Comparison of ENCODE assay signal across 17 cellular contexts in the genomic region with DNA sequence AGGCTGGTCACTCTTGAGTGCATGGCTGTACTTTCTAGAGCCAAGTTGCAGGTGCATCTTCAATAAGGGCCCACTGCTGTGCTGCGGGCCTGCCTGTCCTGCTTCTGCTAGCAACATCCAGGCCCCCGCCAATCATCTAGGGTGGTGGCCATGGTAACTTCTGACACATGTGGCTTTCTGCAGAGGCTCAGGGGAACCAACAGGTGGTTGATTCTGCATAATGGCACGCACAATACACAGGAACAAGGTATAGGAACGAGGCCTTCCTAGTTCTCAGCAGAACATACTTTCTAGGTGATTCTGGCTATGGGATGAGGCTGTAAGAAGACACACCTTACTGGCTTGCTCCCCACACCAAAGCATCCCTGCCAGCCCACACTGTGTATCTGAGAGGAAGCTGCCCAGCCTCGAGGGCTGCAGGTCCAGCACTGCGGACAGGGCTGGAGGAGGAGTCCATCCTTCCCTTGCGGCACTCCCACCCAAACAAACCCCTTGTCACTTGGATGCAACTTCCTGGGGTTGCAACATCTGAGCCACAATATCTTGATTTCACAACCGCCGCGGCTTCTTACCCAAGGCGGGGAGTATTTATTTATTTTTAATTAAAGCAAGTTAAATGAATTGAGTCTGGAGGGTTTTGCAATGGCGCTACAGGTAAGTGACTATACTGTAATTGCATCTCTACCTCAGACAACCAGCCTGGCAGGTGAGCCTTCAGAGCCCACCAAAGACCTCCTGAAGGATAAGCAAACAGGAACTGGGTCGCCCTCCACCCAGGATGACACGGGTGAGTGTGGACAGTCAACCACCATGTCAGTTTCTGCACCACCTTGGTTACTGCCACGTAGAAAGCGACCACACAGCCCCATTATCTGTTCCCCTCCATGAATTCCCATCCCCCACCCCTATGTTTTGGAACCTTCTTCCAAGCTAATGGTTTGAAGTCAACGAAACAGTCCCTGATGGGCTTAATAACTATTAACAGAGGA. TPM values are rescaled to one million over a fixed set of nuclear protein-coding genes. Genes with fewer than 3 reads are reported as not detected.
DNase-seq lines count a peak whose midpoint lies in the region; ATAC-seq, FAIRE-seq and TF ChIP-seq lines count a peak whose summit lies in the region.
"Had no signal": no experiment of that assay in that cellular context is flagged by ENCODE, and none has a peak within 500 bp of the region (broad histone marks: within the 10 kb centered on the region; RNA-seq: fewer than 3 reads in every experiment).

No MANE protein-coding gene starts in this region.

- no peak overlapping the region for H2BK5ac ChIP-seq in neuronal stem cell (ENCODE audit: low read length)

- H3K4me3 ChIP-seq in Jurkat, Clone E6-1 (ENCODE audit: low read length): no peak overlapping the region
- H3K4me3 ChIP-seq in heart right ventricle (no peak overlapping the region), neuronal stem cell (ENCODE audit: low read length in 2 of 2) (no peak overlapping the region)
- H3K4me3 ChIP-seq: esophagus squamous epithelium, sigmoid colon, suprapubic skin had no signal

- H3K23ac ChIP-seq in neuronal stem cell (ENCODE audit: low read depth, low read length, poor library complexity): no peak overlapping the region

- no peaks in the 10 kb centered on the region for H3K79me1 ChIP-seq in neuronal stem cell (ENCODE audit: low read depth, low read length)

- no peak overlapping the region for H2BK12ac ChIP-seq in neuronal stem cell (ENCODE audit: low read length)

- intact Hi-C loops in heart right ventricle (cut with DNase I): no loop called here
- intact Hi-C loops in posterior vena cava (cut with DNase I): no loop called here

- peak overlapping the region in 1 of 10 donors; percentile 72 for H3K27ac ChIP-seq in heart right ventricle
- no peak overlapping the region for H3K27ac ChIP-seq in neuronal stem cell (replicated peaks; ENCODE audit: low read length)
- H3K27ac ChIP-seq: esophagus squamous epithelium, sigmoid colon, suprapubic skin had no signal

- no peak overlapping the region for H2AFZ ChIP-seq in neuronal stem cell (ENCODE audit: low read length)

- no peak overlapping the region for H3K4me2 ChIP-seq in neuronal stem cell (ENCODE audit: insufficient read depth, low read length, poor library complexity, severe bottlenecking)

- H2AK5ac ChIP-seq in neuronal stem cell (ENCODE audit: low read depth, low read length): no peak overlapping the region

- H4K8ac ChIP-seq in neuronal stem cell (ENCODE audit: low read depth, low read length): no peak overlapping the region

- no peak overlapping the region for H3K14ac ChIP-seq in neuronal stem cell (ENCODE audit: low read length)

- no peak overlapping the region for H3K18ac ChIP-seq in neuronal stem cell (ENCODE audit: low read length)

- no peak overlapping the region for H3K9ac ChIP-seq in neuronal stem cell (ENCODE audit: low read depth, low read length, poor library complexity)

- no peak overlapping the region for H2BK15ac ChIP-seq in neuronal stem cell (ENCODE audit: low read length)

- FAIRE-seq in GM12892 (lab: Jason Lieb, UNC): no peak
- FAIRE-seq: GM18507, H54 had no signal

- H2BK120ac ChIP-seq in neuronal stem cell (ENCODE audit: low read depth, low read length): no peak overlapping the region

- H3K27me3 ChIP-seq in heart right ventricle: peaks cover 0 to under 1% (median 0%) of the 10 kb centered on the region in 7 donors
- H3K27me3 ChIP-seq in neuronal stem cell (ENCODE audit: control insufficient read depth in 3 of 3, insufficient read depth in 3 of 3, low read depth in 1 of 3, low read length in 3 of 3): peaks cover 0 to under 1% (median 0%) of the 10 kb centered on the region in 3 experiments
- H3K27me3 ChIP-seq: esophagus squamous epithelium, sigmoid colon, suprapubic skin had no signal

- peak; percentile 44 for DNase-seq in Jurkat, Clone E6-1 (ENCODE audit: low read depth, low spot score)
- peak; percentile 60 for DNase-seq in SKM-1 (lab: John Stamatoyannopoulos, UW; ENCODE audit: unreplicated experiment)
- DNase-seq in heart right ventricle: peak; percentile 30 to 31
- peak; percentile 87 for DNase-seq in posterior vena cava (ENCODE audit: low spot score)
- DNase-seq in GM12892 (ENCODE audit: insufficient read length): no peak
- no peak for DNase-seq in neuronal stem cell (ENCODE audit: low spot score)
- DNase-seq: activated CD4-positive, alpha-beta T cell treated with anti-CD3 and anti-CD28 coated beads, Interleukin-2, amount 50 U/mL, for 48 hours; activated naive CD4-positive, alpha-beta T cell treated with Interleukin-2 at 50 U/mL for 16 hours; CD4-positive, alpha-beta T cell; esophagus squamous epithelium; NCI-H1930; sigmoid colon had no signal

- ATAC-seq in heart right ventricle (peak in 6 of 8 donors; percentile 58 to 82 (median 76)), HG02588 (IDR thresholded peaks at IDR 0.05; ENCODE audit: unreplicated experiment) (no peak), HG03520 (IDR thresholded peaks at IDR 0.05; ENCODE audit: unreplicated experiment) (no peak)

- no peak for TF ChIP-seq POLR2A in GM12892 (IDR thresholded peaks at IDR 0.05; ENCODE audit: low read depth, low read length)

- 79 to 83% methylated on average over 17 of the region's 17 CpGs for WGBS in heart right ventricle, 2 donors
- WGBS in neuronal stem cell (ENCODE audit: extremely low coverage in 2 of 2, insufficient read length in 2 of 2, insufficient replicate concordance in 1 of 2), 2 donors: no CpG with 5 or more reads among the region's 17 CpGs

- H3K4ac ChIP-seq in neuronal stem cell (ENCODE audit: low read length): no peak overlapping the region

- TF ChIP-seq CTCF in heart right ventricle (IDR thresholded peaks at IDR 0.05): no peak

- H3K9me3 ChIP-seq in heart right ventricle (peaks cover 0 to 4% (median 0%) of the 10 kb centered on the region in 11 donors), neuronal stem cell (replicated peaks in 1 of 2; ENCODE audit: control insufficient read depth in 2 of 2, insufficient read depth in 1 of 2, low read depth in 1 of 2, low read length in 2 of 2) (peaks cover 0 to 4% of the 10 kb centered on the region in 2 donors)
- H3K9me3 ChIP-seq: esophagus squamous epithelium, sigmoid colon, suprapubic skin had no signal

- peaks cover 0 to 45% (median 0%) of the 10 kb centered on the region in 9 donors for H3K36me3 ChIP-seq in heart right ventricle
- H3K36me3 ChIP-seq in neuronal stem cell (replicated peaks in 1 of 2; ENCODE audit: control insufficient read depth in 2 of 2, insufficient read depth in 2 of 2, low read length in 2 of 2): peaks cover 7 to 28% of the 10 kb centered on the region in 2 donors

- H3K4me1 ChIP-seq in heart right ventricle (peaks cover 0 to 18% (median 0%) of the 10 kb centered on the region in 9 donors), neuronal stem cell (ENCODE audit: control insufficient read depth in 2 of 2, insufficient read depth in 1 of 2, low read depth in 1 of 2, low read length in 2 of 2) (peaks cover 0 to 1% of the 10 kb centered on the region in 2 donors)
- H3K4me1 ChIP-seq: esophagus squamous epithelium, sigmoid colon, suprapubic skin had no signal

- no peak overlapping the region for H4K91ac ChIP-seq in neuronal stem cell (ENCODE audit: low read depth, low read length, poor library complexity)

RNA-seq across cellular contexts. Expression of a gene that starts 49.6 kb away (rescaled TPM):
- 0.92 TPM for polyA plus RNA-seq in Jurkat, Clone E6-1 (2012; ENCODE audit: insufficient read depth, insufficient read length)
- 10 to 100 TPM; 16.7 to 39.9 (median 26.4) TPM for total RNA-seq in heart right ventricle
- polyA plus RNA-seq in heart right ventricle: 10 to 100 TPM; 21.0 to 40.6 TPM
- 100 to 1,000 TPM in 1 of 2 donors, 10 to 100 TPM in 1; 89.4 to 141 TPM for total RNA-seq in posterior vena cava
- polyA plus RNA-seq in GM12892 (2012; ENCODE audit: missing spikeins): 4.6 TPM
- 46.1 TPM for polyA plus RNA-seq in neuronal stem cell (2013, experiment 1 of 2)
- 48.2 TPM for polyA plus RNA-seq in neuronal stem cell (2013, experiment 2 of 2)

Comparison
In these comparisons a context has a peak if more than half of its experiments do, and no peak if none do; other contexts are left out.
1. DNase-seq: peak in Jurkat, Clone E6-1 (single experiment), SKM-1 (single experiment), heart right ventricle (2 of 2) and posterior vena cava (single experiment); none in GM12892 (single experiment) and neuronal stem cell (single experiment).
2. ATAC-seq: peak in heart right ventricle (6 of 8); none in HG02588 (single experiment) and HG03520 (single experiment).